ENCODE assay signal across 8 cellular contexts in genomic region chr10:99234739-99235468, GRCh38. TPM values are rescaled to one million over a fixed set of nuclear protein-coding genes. Genes with fewer than 3 reads are reported as not detected.
DNase-seq lines count a peak whose midpoint lies in the region; ATAC-seq and TF ChIP-seq lines count a peak whose summit lies in the region.

No MANE protein-coding gene starts in this region.

- POLR2A ChIA-PET in MCF 10A (lab: Yijun Ruan, JAX) = no interaction called here

- H3K27me3 Mint-ChIP-seq in MCF 10A (ENCODE audit: insufficient read depth, unreplicated experiment) = peaks cover 74% of the 10 kb centered on the region

- no peak overlapping the region for H4K5ac ChIP-seq in mesendoderm (ENCODE audit: low read length)

- peak overlapping the region; percentile 24 for H3K18ac ChIP-seq in mesendoderm (ENCODE audit: low read length)

- dilution Hi-C loops in mammary epithelial cell (cut with HindIII; ENCODE audit: low sequenced_read_pairs) = loop anchor here (5.0 kb wide), 1 partner anchor 77 kb away; no protein-coding TSS in a partner anchor

- intact Hi-C loops in breast epithelium (cut with DNase I; ENCODE audit: low total_unique reads) = no loop called here
- intact Hi-C loops in MCF 10A (cut with micrococcal nuclease) = no loop called here
- intact Hi-C loops in mammary epithelial cell (cut with micrococcal nuclease) = no loop called here
- intact Hi-C loops in upper lobe of right lung (cut with DNase I) = no loop called here

- no peaks in the 10 kb centered on the region for H3K9me3 Mint-ChIP-seq in MCF 10A (ENCODE audit: unreplicated experiment)

- H3K4me3 ChIP-seq in breast epithelium = peak overlapping the region; percentile 48 to 80 (median 52)
- no peak overlapping the region for H3K4me3 ChIP-seq in mammary epithelial cell (replicated peaks in 1 of 3; ENCODE audit: insufficient read depth in 1 of 3, low read depth in 2 of 3, low read length in 3 of 3)
- H3K4me3 ChIP-seq in mesendoderm (ENCODE audit: low read length) = no peak overlapping the region
- H3K4me3 ChIP-seq in upper lobe of right lung = peak overlapping the region; percentile 51

- no peak overlapping the region for H2AFZ ChIP-seq in mammary epithelial cell (ENCODE audit: low read depth, low read length)

- no peak overlapping the region for H2AK5ac ChIP-seq in mesendoderm (ENCODE audit: low read length)

- H3K4me2 ChIP-seq in mammary epithelial cell (ENCODE audit: insufficient read depth, low read depth, low read length) (peak overlapping the region; percentile 83), mesendoderm (ENCODE audit: low read length) (peak overlapping the region; percentile 60)

- H3K79me2 ChIP-seq in mammary epithelial cell (ENCODE audit: insufficient read depth, low read length) (no peaks in the 10 kb centered on the region), mesendoderm (ENCODE audit: control insufficient read depth, insufficient read depth, low read length) (no peaks in the 10 kb centered on the region)

- H4K20me1 ChIP-seq in mammary epithelial cell (ENCODE audit: insufficient read depth, low read length) = no peaks in the 10 kb centered on the region

- no peak overlapping the region for H2BK15ac ChIP-seq in mesendoderm (replicated peaks; ENCODE audit: low read depth)

- no peaks in the 10 kb centered on the region for H3K79me1 ChIP-seq in mesendoderm (ENCODE audit: low read length)

- no peak for ATAC-seq in upper lobe of right lung
- ATAC-seq in HG03520 (IDR thresholded peaks at IDR 0.05; ENCODE audit: unreplicated experiment) = no peak
- no peak for ATAC-seq in GM19324 (IDR thresholded peaks at IDR 0.05; ENCODE audit: low FRiP score, unreplicated experiment)

- DNase-seq in breast epithelium (ENCODE audit: low spot score in 2 of 2) (no peak), MCF 10A (ENCODE audit: unreplicated experiment) (no peak), mammary epithelial cell (no peak), mesendoderm (peak; percentile 30), upper lobe of right lung (no peak), LoVo (ENCODE audit: low spot score) (no peak)

- H3K4me1 ChIP-seq in breast epithelium = peaks cover 0 to 11% of the 10 kb centered on the region in 2 donors
- no peaks in the 10 kb centered on the region for H3K4me1 ChIP-seq in mammary epithelial cell (ENCODE audit: insufficient read depth, low read length)
- H3K4me1 ChIP-seq in mesendoderm (ENCODE audit: control insufficient read depth, low read depth, low read length) = peaks cover 3% of the 10 kb centered on the region
- H3K4me1 ChIP-seq in upper lobe of right lung = peaks cover 28% of the 10 kb centered on the region

- no peak for TF ChIP-seq POLR2A in breast epithelium (IDR thresholded peaks at IDR 0.05)

- no peak overlapping the region for H3K23ac ChIP-seq in mesendoderm (ENCODE audit: low read length)

- H3K27ac Mint-ChIP-seq in MCF 10A (ENCODE audit: low read depth, unreplicated experiment) = no peak overlapping the region

- peak overlapping the region; percentile 1 to 90 for H3K27ac ChIP-seq in breast epithelium
- no peak overlapping the region for H3K27ac ChIP-seq in mammary epithelial cell (ENCODE audit: insufficient read depth, low read depth, low read length)
- H3K27ac ChIP-seq in mesendoderm (ENCODE audit: low read depth, low read length) = no peak overlapping the region
- H3K27ac ChIP-seq in upper lobe of right lung = no peak overlapping the region

- in situ Hi-C loops in mammary epithelial cell (cut with MboI; ENCODE audit: low sequenced_read_pairs in 2 of 2) = loop anchor here in 1 of 2 donors (25.0 kb wide), 1 partner anchor 773 kb away; no protein-coding TSS in a partner anchor

- peaks cover 6% of the 10 kb centered on the region for H3K4me1 Mint-ChIP-seq in MCF 10A (ENCODE audit: insufficient read depth, unreplicated experiment)

- no peak overlapping the region for H2BK5ac ChIP-seq in mesendoderm (ENCODE audit: low read length)

- peaks cover 3 to 69% of the 10 kb centered on the region in 2 donors for H3K27me3 ChIP-seq in breast epithelium
- H3K27me3 ChIP-seq in mammary epithelial cell (ENCODE audit: insufficient read depth, low read length) = peaks cover 54% of the 10 kb centered on the region
- H3K27me3 ChIP-seq in mesendoderm (ENCODE audit: insufficient read depth, low read length, poor library complexity) = peaks cover 39% of the 10 kb centered on the region
- peaks cover 95% of the 10 kb centered on the region for H3K27me3 ChIP-seq in upper lobe of right lung

- no peak overlapping the region for H3K4me3 Mint-ChIP-seq in MCF 10A (ENCODE audit: unreplicated experiment)

- no peak overlapping the region for H4K8ac ChIP-seq in mesendoderm (ENCODE audit: low read depth, low read length)

- no peaks in the 10 kb centered on the region for H3K36me3 ChIP-seq in breast epithelium
- H3K36me3 ChIP-seq in mammary epithelial cell (ENCODE audit: insufficient read depth, low read length) = no peaks in the 10 kb centered on the region
- no peaks in the 10 kb centered on the region for H3K36me3 ChIP-seq in mesendoderm (ENCODE audit: control insufficient read depth, insufficient read depth, low read length)
- H3K36me3 ChIP-seq in upper lobe of right lung = no peaks in the 10 kb centered on the region

- H3K9ac ChIP-seq in mammary epithelial cell (ENCODE audit: insufficient read depth, low read length) = no peak overlapping the region
- H3K9ac ChIP-seq in mesendoderm (ENCODE audit: low read length) = peak overlapping the region; percentile 64

- H3K36me3 Mint-ChIP-seq in MCF 10A (ENCODE audit: insufficient read depth, unreplicated experiment) = no peaks in the 10 kb centered on the region

- H3K9me3 ChIP-seq in breast epithelium (no peaks in the 10 kb centered on the region), mammary epithelial cell (replicated peaks; ENCODE audit: insufficient read depth, low read length) (no peaks in the 10 kb centered on the region), upper lobe of right lung (no peaks in the 10 kb centered on the region)

- TF ChIP-seq CTCF in breast epithelium (IDR thresholded peaks at IDR 0.05) (no peak), MCF 10A (IDR thresholded peaks at IDR 0.05; ENCODE audit: unreplicated experiment) (no peak), mammary epithelial cell (conservative IDR thresholded peaks at IDR 0.05 in 1 of 2, IDR thresholded peaks at IDR 0.05 in 1 of 2; ENCODE audit: extremely low read depth in 1 of 2, insufficient read depth in 1 of 2, low read depth in 1 of 2, low read length in 2 of 2) (no peak), upper lobe of right lung (IDR thresholded peaks at IDR 0.05) (no peak)

- H2BK120ac ChIP-seq in mesendoderm (ENCODE audit: low read depth, low read length) = no peak overlapping the region

- H3K4ac ChIP-seq in mesendoderm (ENCODE audit: low read depth, low read length) = no peak overlapping the region

- CTCF ChIA-PET in MCF 10A (lab: Yijun Ruan, JAX) = interaction anchor here (0.8 to 1.3 kb wide), 3 partner anchors 12 to 1320 kb away, joined by 3 to 14 read pairs (median 4); no protein-coding TSS in a partner anchor
- CTCF ChIA-PET in mammary epithelial cell (lab: Charles Lee; ENCODE audit: low non-redundant PET) = interaction anchor here (0.6 kb wide), 1 partner anchor 768 kb away, joined by 3 read pairs; no protein-coding TSS in a partner anchor

- BruUV-seq in MCF 10A (replicated peaks; lab: Mats Ljungman, UMichigan) = no TSS peak
- BruUV-seq in mammary epithelial cell (replicated peaks; lab: Mats Ljungman, UMichigan) = no TSS peak

- 18% methylated on average over 12 of the region's 17 CpGs for WGBS in mammary epithelial cell (ENCODE audit: low coverage, missing lambda C conversion rate)
- WGBS in mesendoderm (ENCODE audit: extremely low coverage, insufficient coverage, low lambda C conversion rate) = no CpG with 5 or more reads among the region's 17 CpGs

- H3K56ac ChIP-seq in mesendoderm (ENCODE audit: low read length) = peak overlapping the region; percentile 87

RNA-seq across cellular contexts. Expression of gene HPSE2, which starts 0.7 kb away (rescaled TPM):
- total RNA-seq in breast epithelium = 1 to 10 TPM; 2.7 to 8.0 (median 5.9) TPM
- total RNA-seq in MCF 10A (2022) = not detected in 2 replicates
- not detected for total RNA-seq in mammary epithelial cell
- not detected for polyA plus RNA-seq in mammary epithelial cell
- polyA minus RNA-seq in mammary epithelial cell = not detected
- polyA plus RNA-seq in mesendoderm (2013, experiment 1 of 2) = 0.08 TPM
- polyA plus RNA-seq in mesendoderm (2013, experiment 2 of 2) = 0.15 TPM
- total RNA-seq in upper lobe of right lung = 3.4 TPM

Comparison
In these comparisons a context has a peak if more than half of its experiments do, and no peak if none do; other contexts are left out.
1. H3K27ac ChIP-seq: peak in breast epithelium (2 of 2); none in mammary epithelial cell (single experiment), mesendoderm (single experiment) and upper lobe of right lung (single experiment).
2. H3K4me3 ChIP-seq: peak in breast epithelium (3 of 3) and upper lobe of right lung (single experiment); none in mammary epithelial cell (0 of 3) and mesendoderm (single experiment).